In the genomic region with DNA sequence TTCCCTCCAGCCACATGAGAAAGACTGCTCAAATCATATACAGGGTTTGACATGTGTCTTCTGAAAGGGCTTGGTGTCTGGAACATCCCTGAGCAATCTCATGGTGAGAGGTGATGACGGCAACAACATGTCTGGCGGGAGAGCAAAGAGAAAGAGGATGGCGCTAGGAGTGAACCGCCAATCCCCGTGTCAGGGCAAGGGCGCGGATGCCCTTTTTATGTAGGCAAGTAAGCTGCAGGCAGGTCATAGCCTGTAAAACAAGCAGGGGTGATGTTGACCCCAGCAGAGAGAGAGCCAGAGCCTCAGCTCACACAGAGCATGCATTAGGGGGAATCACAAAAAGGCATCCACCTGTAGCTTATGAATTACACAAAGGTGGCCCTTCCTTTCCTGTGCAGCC, we compare ENCODE assay signal across 1 cellular context. TPM values are rescaled to one million over a fixed set of nuclear protein-coding genes. Genes with fewer than 3 reads are reported as not detected.
"Had no signal": no experiment of that assay in that cellular context is flagged by ENCODE, and none has a peak within 500 bp of the region (broad histone marks: within the 10 kb centered on the region; RNA-seq: fewer than 3 reads in every experiment).

No MANE protein-coding gene starts in this region.

RNA-seq across cellular contexts. Expression of gene PTPN20, which starts 4.9 kb away (rescaled TPM):
- polyA plus RNA-seq: endothelial cell of umbilical vein had no signal
